Comparison of ENCODE assay signal across 20 cellular contexts in genomic region chr11:33402066-33402465, GRCh38. TPM values are rescaled to one million over a fixed set of nuclear protein-coding genes. Genes with fewer than 3 reads are reported as not detected.
A peak's percentile ranks its signal among the peaks of the same experiment; 100 is the strongest.
DNase-seq lines count a peak whose midpoint lies in the region; ATAC-seq, FAIRE-seq and TF ChIP-seq lines count a peak whose summit lies in the region.
"Had no signal": no experiment of that assay in that cellular context is flagged by ENCODE, and none has a peak within 500 bp of the region (broad histone marks: within the 10 kb centered on the region; RNA-seq: fewer than 3 reads in every experiment).

No MANE protein-coding gene starts in this region.

- H3K27me3 ChIP-seq in dorsolateral prefrontal cortex = no peaks in the 10 kb centered on the region
- H3K27me3 ChIP-seq: BLaER1 treated with 17β-estradiol and CSF1 and Interleukin-3, amounts not matched to agents 10 nM and 100 nM had no signal

- no peak overlapping the region for H3K4me3 ChIP-seq in dorsolateral prefrontal cortex
- H3K4me3 ChIP-seq: BLaER1 treated with 17β-estradiol and CSF1 and Interleukin-3, amounts not matched to agents 10 nM and 100 nM; heart left ventricle; left ventricle myocardium inferior had no signal

- peak; percentile 31 for FAIRE-seq in GM12891 (lab: Jason Lieb, UNC)
- FAIRE-seq: endothelial cell of umbilical vein, HepG2 had no signal

- DNase-seq in GM12891 (ENCODE audit: insufficient read length, low spot score) = no peak
- DNase-seq in HT1080 (ENCODE audit: low read depth) = peak; percentile 18
- peak; percentile 48 for DNase-seq in SK-N-DZ (ENCODE audit: low spot score)
- peak; percentile 60 for DNase-seq in myocyte (ENCODE audit: low read depth)
- no peak for DNase-seq in dorsolateral prefrontal cortex
- no peak for DNase-seq in GM13976 (ENCODE audit: low spot score)
- DNase-seq: activated CD4-positive, alpha-beta T cell treated with anti-CD3 and anti-CD28 coated beads, Interleukin-2, amount 10 ng/mL, durations not matched to agents 7 days and 5 days; activated naive CD8-positive, alpha-beta T cell treated with anti-CD3 and anti-CD28 coated beads for 36 hours; activated T-cell treated with anti-CD3 and anti-CD28 coated beads, Interleukin-2, amount 50 U/mL, for 24 hours; central memory CD4-positive, alpha-beta T cell; heart left ventricle; left ventricle myocardium inferior; NCI-H1048; NCI-H774; Right ventricle myocardium superior; T1000 had no signal

- TF ChIP-seq POLR2A in GM12891 (IDR thresholded peaks at IDR 0.05; ENCODE audit: low read depth, low read length) = no peak

- in situ Hi-C loops in GM13976 (cut with MboI; ENCODE audit: low sequenced_read_pairs, unreplicated experiment) = no loop called here

- TF ChIP-seq CTCF in dorsolateral prefrontal cortex (IDR thresholded peaks at IDR 0.05 in 54 of 56, conservative IDR thresholded peaks at IDR 0.05 in 2 of 56; ENCODE audit: low read depth in 1 of 56, partially characterized antibody in 56 of 56) (no peak), GM13976 (IDR thresholded peaks at IDR 0.05; ENCODE audit: borderline replicate concordance, control extremely low read depth, extremely low read depth, insufficient read depth, missing control alignments) (no peak)

- no peak for ATAC-seq in HG02763 (IDR thresholded peaks at IDR 0.05; ENCODE audit: unreplicated experiment)
- ATAC-seq: heart left ventricle, HepG2 had no signal

- no peak overlapping the region for H3K27ac ChIP-seq in dorsolateral prefrontal cortex
- H3K27ac ChIP-seq: BLaER1 treated with 17β-estradiol and CSF1 and Interleukin-3, amounts not matched to agents 10 nM and 100 nM; heart left ventricle; left ventricle myocardium inferior had no signal

- intact Hi-C loops in dorsolateral prefrontal cortex (cut with DNase I) = no loop called here

TF ChIP-seq in GM12891, 5 proteins besides CTCF, POLR2A, EP300 and RAD21:
- no peak for TF ChIP-seq SPI1 (IDR thresholded peaks at IDR 0.05; ENCODE audit: low read depth, low read length)
- no peak for TF ChIP-seq PAX5 (IDR thresholded peaks at IDR 0.05; ENCODE audit: insufficient read depth, low read length, severe bottlenecking)
- TF ChIP-seq POU2F2 (IDR thresholded peaks at IDR 0.05; ENCODE audit: low read depth, low read length) = no peak
- TF ChIP-seq TAF1 (IDR thresholded peaks at IDR 0.05; ENCODE audit: low read depth, low read length) = no peak
- TF ChIP-seq POLR2AphosphoS5 (IDR thresholded peaks at IDR 0.05; ENCODE audit: low read depth, low read length) = no peak
TF ChIP-seq in GM12891: peak in this region for 0.

RNA-seq across cellular contexts. Expression of gene KIAA1549L, which starts 26.2 kb away (rescaled TPM):
- 4.8 TPM for polyA plus RNA-seq in GM12891 (2012; ENCODE audit: low read depth, missing spikeins)
- 45.2 and 60.7 TPM in 2 replicates for total RNA-seq in HT1080 (2014; rRNA removed; shearing (Covaris generic))
- polyA plus RNA-seq in HT1080 (2015; cell fraction: cytosol; rRNA removed) = 32.1 and 43.0 TPM in 2 replicates
- polyA plus RNA-seq in HT1080 (2015; cell fraction: nucleus; rRNA removed) = 41.9 and 53.9 TPM in 2 replicates
- 8.7 and 11.9 TPM in 2 replicates for polyA plus RNA-seq in SK-N-DZ (2014; cell fraction: cytosol; rRNA removed)
- 4.1 and 10.6 TPM in 2 replicates for polyA plus RNA-seq in SK-N-DZ (2014; cell fraction: nucleus; rRNA removed)
- total RNA-seq in myocyte (1.1 and 1.4 TPM in 2 replicates), dorsolateral prefrontal cortex (100 to 1,000 TPM in 88 of 120 experiments, 10 to 100 TPM in 32; 33.8 to 180 (median 116) TPM)
- polyA plus RNA-seq in myocyte (2012) = 6.8 TPM
- total RNA-seq: activated CD4-positive, alpha-beta T cell treated with anti-CD3 and anti-CD28 coated beads, Interleukin-2, amount 10 ng/mL, durations not matched to agents 7 days and 5 days; activated naive CD8-positive, alpha-beta T cell treated with anti-CD3 and anti-CD28 coated beads for 36 hours had no signal

Comparison
In these comparisons a context has a peak if more than half of its experiments do, and no peak if none do; other contexts are left out.
1. DNase-seq: peak in HT1080 (single experiment), SK-N-DZ (single experiment) and myocyte (single experiment); none in GM12891 (single experiment), dorsolateral prefrontal cortex (0 of 10) and GM13976 (single experiment).
2. RNA of gene KIAA1549L, which starts 26.2 kb away (total RNA-seq): 33.8 to 180 TPM in dorsolateral prefrontal cortex and 45.2 to 60.7 TPM in HT1080; 1.1 to 1.4 TPM in myocyte; every median in the first group is over 10 times any median in the second.